ENCODE assay signal across 29 cellular contexts in the genomic region with DNA sequence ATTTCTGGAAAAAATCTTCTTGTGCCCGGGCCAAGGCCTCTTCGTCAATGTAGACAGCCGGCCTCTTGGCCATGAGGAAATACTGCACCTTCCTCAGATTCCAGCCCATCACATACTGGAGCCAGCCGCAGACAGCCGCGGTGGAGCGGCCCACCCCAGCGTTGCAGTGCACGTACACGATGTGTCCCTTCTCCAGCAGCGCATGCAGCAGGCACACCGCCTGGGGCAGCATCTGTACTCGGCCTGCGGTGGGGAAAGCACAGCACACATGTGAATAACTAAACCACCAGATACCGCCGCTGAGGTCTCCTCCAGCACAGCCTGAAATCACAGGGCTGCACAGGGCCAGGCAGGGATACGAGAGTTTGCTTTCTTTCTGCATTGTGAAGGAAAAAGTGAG.
"Had no signal": no experiment of that assay in that cellular context is flagged by ENCODE, and none has a peak within 500 bp of the region (broad histone marks: within the 10 kb centered on the region; RNA-seq: fewer than 3 reads in every experiment).

No MANE protein-coding gene starts in this region.

- DNase-seq: islet precursor cell; kidney glomerular epithelial cell; left cardiac atrium; left ventricle myocardium superior; lower lobe of right lung; mammary epithelial cell; mesenchymal stem cell; naive B cell; ovary; retina; stimulated activated CD4-positive, alpha-beta T cell treated with anti-CD3 and anti-CD28 coated beads, Interleukin-12 subunit alpha, Interleukin-12 subunit beta, amount 100 ng/mL, for 4 hours; stimulated activated CD4-positive, alpha-beta T cell treated with anti-CD3 and anti-CD28 coated beads, Interleukin-15, amount 100 ng/mL, for 24 hours; stimulated activated CD4-positive, alpha-beta T cell treated with anti-CD3 and anti-CD28 coated beads, Interleukin-2, amount 100 ng/mL, for 24 hours; stimulated activated CD4-positive, alpha-beta T cell treated with anti-CD3 and anti-CD28 coated beads, Interleukin-4, amount 100 ng/mL, for 1 hour; stimulated activated naive CD4-positive, alpha-beta T cell; tibial artery; upper lobe of right lung had no signal

- H3K36me3 Mint-ChIP-seq: mesothelial cell of epicardium; natural killer cell treated with Interleukin-12 subunit alpha and Interleukin-12 subunit beta and Interleukin-15 and Interleukin-18, amount 100 ng/mL, for 72 hours had no signal

- H3K4me1 ChIP-seq: lower lobe of right lung, prostate gland, suprapubic skin, tibial artery, upper lobe of right lung had no signal

- H3K9me3 ChIP-seq: lower lobe of right lung, ovary, prostate gland, suprapubic skin, thoracic aorta, upper lobe of right lung had no signal

- H3K9me3 Mint-ChIP-seq: mesothelial cell of epicardium; naive B cell; natural killer cell treated with Interleukin-12 subunit alpha and Interleukin-12 subunit beta and Interleukin-15 and Interleukin-18, amount 100 ng/mL, for 72 hours; stimulated activated naive CD8-positive, alpha-beta T cell treated with anti-CD3 and anti-CD28 coated beads, Interleukin-15, Interleukin-2, amounts not matched to agents 100 ng/mL and 50 ng/mL, for 24 hours had no signal

- H3K27ac ChIP-seq: hepatocyte, lower lobe of right lung, ovary, prostate gland, skin epidermis, suprapubic skin, thoracic aorta, tibial artery, upper lobe of right lung had no signal

- H3K4me3 Mint-ChIP-seq: mesothelial cell of epicardium; naive B cell; natural killer cell treated with Interleukin-12 subunit alpha and Interleukin-12 subunit beta and Interleukin-15 and Interleukin-18, amount 100 ng/mL, for 72 hours; stimulated activated naive CD8-positive, alpha-beta T cell treated with anti-CD3 and anti-CD28 coated beads, Interleukin-15, Interleukin-2, amounts not matched to agents 100 ng/mL and 50 ng/mL, for 24 hours had no signal

- H3K27me3 ChIP-seq: hepatocyte, ovary, suprapubic skin, tibial artery, upper lobe of right lung had no signal

- ATAC-seq: left lobe of liver, lower lobe of right lung, right cardiac atrium, sciatic nerve, upper lobe of right lung had no signal

- H3K36me3 ChIP-seq: lower lobe of right lung, ovary, prostate gland, upper lobe of right lung had no signal

- H3K4me3 ChIP-seq: hepatocyte, lower lobe of right lung, ovary, prostate gland, skin epidermis, suprapubic skin, thoracic aorta, tibial artery, upper lobe of right lung had no signal

- FAIRE-seq: urothelium cell line had no signal

- H3K27ac Mint-ChIP-seq: mesothelial cell of epicardium; naive B cell; natural killer cell treated with Interleukin-12 subunit alpha and Interleukin-12 subunit beta and Interleukin-15 and Interleukin-18, amount 100 ng/mL, for 72 hours; stimulated activated naive CD8-positive, alpha-beta T cell treated with anti-CD3 and anti-CD28 coated beads, Interleukin-15, Interleukin-2, amounts not matched to agents 100 ng/mL and 50 ng/mL, for 24 hours had no signal
